In genomic region chr6:162301128-162301527, GRCh38 we compare ENCODE assay signal across 26 cellular contexts.
"Had no signal": no experiment of that assay in that cellular context is flagged by ENCODE, and none has a peak within 500 bp of the region (broad histone marks: within the 10 kb centered on the region; RNA-seq: fewer than 3 reads in every experiment).

No MANE protein-coding gene starts in this region.

- H3K27ac ChIP-seq: colonic mucosa, epithelial cell of prostate, esophagus squamous epithelium, gastrocnemius medialis, heart right ventricle, left lung, lower lobe of right lung had no signal

- H3K9me3 ChIP-seq: colonic mucosa, esophagus squamous epithelium, gastrocnemius medialis, heart right ventricle, left lung, lower lobe of right lung, mucosa of descending colon had no signal

- FAIRE-seq: endometrium, islet of Langerhans, keratinocyte had no signal

- H3K4me1 ChIP-seq: colonic mucosa, esophagus squamous epithelium, gastrocnemius medialis, heart right ventricle, left lung, lower lobe of right lung had no signal

- DNase-seq: colonic mucosa; cortex of kidney; effector CD8-positive, alpha-beta T cell; effector memory CD8-positive, alpha-beta T cell; endodermal cell; erythroblast; esophagus squamous epithelium; foreskin fibroblast; foreskin melanocyte; gastrocnemius medialis; glutamatergic neuron; head of caudate nucleus; heart right ventricle; hippocampal formation; left cardiac atrium; left lung; left ventricle myocardium superior; lower lobe of right lung; mesenchymal stem cell; mucosa of descending colon; naive B cell had no signal

- ATAC-seq: effector memory CD8-positive, alpha-beta T cell; esophagus mucosa; gastrocnemius medialis; heart right ventricle; left cardiac atrium; left lung; left ventricle myocardium superior; lower lobe of right lung; mucosa of descending colon had no signal

- H3K27me3 ChIP-seq: colonic mucosa, esophagus squamous epithelium, gastrocnemius medialis, heart right ventricle, left lung had no signal

- H3K36me3 ChIP-seq: colonic mucosa, esophagus squamous epithelium, gastrocnemius medialis, heart right ventricle, left lung, lower lobe of right lung had no signal

- H3K4me3 ChIP-seq: colonic mucosa, esophagus squamous epithelium, gastrocnemius medialis, heart right ventricle, left lung, lower lobe of right lung, mucosa of descending colon had no signal
